Comparison of ENCODE assay signal across 8 cellular contexts in genomic region chr14:105021656-105022275, GRCh38. TPM values are rescaled to one million over a fixed set of nuclear protein-coding genes. Genes with fewer than 3 reads are reported as not detected.
DNase-seq lines count a peak whose midpoint lies in the region; TF ChIP-seq lines count a peak whose summit lies in the region.

No MANE protein-coding gene starts in this region.

- WGBS in lower leg skin, 2 donors, result 11 to 12% methylated on average over 20 of the region's 20 CpGs

- DNase-seq in EL (peak; percentile 57), SK-MEL-5 (ENCODE audit: low read depth, low spot score) (peak; percentile 43), chondrocyte (ENCODE audit: low spot score) (no peak), lower leg skin (ENCODE audit: low spot score in 2 of 2) (no peak), hippocampal formation (lab: John Stamatoyannopoulos, UW) (no peak), 8988T (no peak)
- DNase-seq in stimulated activated CD4-positive, alpha-beta T cell treated with anti-CD3 and anti-CD28 coated beads, TNF-alpha, amount 100 ng/mL, for 4 hours (ENCODE audit: low read depth in 3 of 3), result peak in 2 of 3 experiments; percentile 21 to 31

- H3K36me3 Mint-ChIP-seq in IgD-negative memory B cell (peaks cover 1% of the 10 kb centered on the region), chondrocyte (ENCODE audit: low read depth) (no peaks in the 10 kb centered on the region)

- H3K4me3 Mint-ChIP-seq in IgD-negative memory B cell (peak overlapping the region; percentile 88 to 99 (median 95)), chondrocyte (ENCODE audit: unreplicated experiment) (peak overlapping the region; percentile 92)

- intact Hi-C loops in lower leg skin (cut with DNase I; ENCODE audit: low total_unique reads), result no loop called here

- in situ Hi-C loops in SK-MEL-5 (cut with HindIII; ENCODE audit: low pct_unique_long_range_greater_than_20kb, low sequenced_read_pairs), result no loop called here

- no peak for TF ChIP-seq POLR2A in lower leg skin (IDR thresholded peaks at IDR 0.05)

- H3K27ac Mint-ChIP-seq in IgD-negative memory B cell (peak overlapping the region; percentile 94 to 98 (median 97)), chondrocyte (ENCODE audit: unreplicated experiment) (peak overlapping the region; percentile 95)

- peak overlapping the region; percentile 48 for H3K4me3 ChIP-seq in lower leg skin (ENCODE audit: low read depth, poor library complexity, severe bottlenecking)

- H3K4me1 Mint-ChIP-seq in IgD-negative memory B cell, result peaks cover 29 to 47% (median 35%) of the 10 kb centered on the region in 3 donors
- peaks cover 80% of the 10 kb centered on the region for H3K4me1 Mint-ChIP-seq in chondrocyte (ENCODE audit: low read depth)

- H3K9me3 Mint-ChIP-seq in IgD-negative memory B cell, result no peaks in the 10 kb centered on the region
- H3K9me3 Mint-ChIP-seq in chondrocyte (ENCODE audit: low read depth), result no peaks in the 10 kb centered on the region

- TF ChIP-seq CTCF in chondrocyte (IDR thresholded peaks at IDR 0.05) (peak; percentile 49), lower leg skin (IDR thresholded peaks at IDR 0.05) (no peak)

- peaks cover 3% of the 10 kb centered on the region for H3K27me3 Mint-ChIP-seq in IgD-negative memory B cell
- H3K27me3 Mint-ChIP-seq in chondrocyte (ENCODE audit: low read depth), result no peaks in the 10 kb centered on the region

RNA-seq across cellular contexts. Expression of gene CDCA4, which starts 0.9 kb away (rescaled TPM):
- polyA plus RNA-seq in IgD-negative memory B cell, result 11.4 TPM
- 88.0 and 90.8 TPM in 2 replicates for total RNA-seq in SK-MEL-5 (2014; rRNA removed; shearing (Covaris generic))
- polyA plus RNA-seq in SK-MEL-5 (2015; cell fraction: cytosol; rRNA removed), result 101 and 102 TPM in 2 replicates
- 58.1 and 74.6 TPM in 2 replicates for polyA plus RNA-seq in SK-MEL-5 (2015; cell fraction: nucleus; rRNA removed)
- total RNA-seq in chondrocyte (15.6 to 18.8 TPM (median 18.0 TPM) in 3 replicates), lower leg skin (10 to 100 TPM; 39.3 to 45.7 (median 41.5) TPM)

RNA-seq across cellular contexts. Expression of gene CLBA1, which starts 36.2 kb away (rescaled TPM):
- 1.3 TPM for polyA plus RNA-seq in IgD-negative memory B cell
- 11.8 and 13.6 TPM in 2 replicates for total RNA-seq in SK-MEL-5 (2014; rRNA removed; shearing (Covaris generic))
- 14.5 and 15.6 TPM in 2 replicates for polyA plus RNA-seq in SK-MEL-5 (2015; cell fraction: cytosol; rRNA removed)
- polyA plus RNA-seq in SK-MEL-5 (2015; cell fraction: nucleus; rRNA removed), result 62.7 and 72.5 TPM in 2 replicates
- total RNA-seq in chondrocyte, result 6.0 to 6.3 TPM (median 6.3 TPM) in 3 replicates
- 10 to 100 TPM in 1 of 4 donors, 1 to 10 TPM in 3; 2.2 to 11.7 (median 6.5) TPM for total RNA-seq in lower leg skin

RNA-seq across cellular contexts. Expression of gene GPR132, which starts 43.5 kb away (rescaled TPM):
- 37.2 TPM for polyA plus RNA-seq in IgD-negative memory B cell
- total RNA-seq in SK-MEL-5 (2014; rRNA removed; shearing (Covaris generic)), result not detected in 2 replicates
- polyA plus RNA-seq in SK-MEL-5 (2015; cell fraction: cytosol; rRNA removed), result not detected in 2 replicates
- not detected in 2 replicates for polyA plus RNA-seq in SK-MEL-5 (2015; cell fraction: nucleus; rRNA removed)
- total RNA-seq in chondrocyte (0.23 to 0.48 TPM (median 0.30 TPM) in 3 replicates), lower leg skin (1 to 10 TPM in 3 of 4 donors, under 1 TPM in 1; 0.84 to 1.3 (median 1.1) TPM)

RNA-seq across cellular contexts. Expression of gene AHNAK2, which starts 43.6 kb away (rescaled TPM):
- polyA plus RNA-seq in IgD-negative memory B cell, result 0.68 TPM
- 12.3 and 13.3 TPM in 2 replicates for total RNA-seq in SK-MEL-5 (2014; rRNA removed; shearing (Covaris generic))
- 5.8 and 8.0 TPM in 2 replicates for polyA plus RNA-seq in SK-MEL-5 (2015; cell fraction: cytosol; rRNA removed)
- polyA plus RNA-seq in SK-MEL-5 (2015; cell fraction: nucleus; rRNA removed), result 97.1 and 159 TPM in 2 replicates
- 271 to 361 TPM (median 274 TPM) in 3 replicates for total RNA-seq in chondrocyte
- 100 to 1,000 TPM; 671 to 950 (median 756) TPM for total RNA-seq in lower leg skin

Comparison
In these comparisons a context has a peak if more than half of its experiments do, and no peak if none do; other contexts are left out.
1. DNase-seq: peak in EL (single experiment), SK-MEL-5 (single experiment) and stimulated activated CD4-positive, alpha-beta T cell treated with anti-CD3 and anti-CD28 coated beads, TNF-alpha, amount 100 ng/mL, for 4 hours (2 of 3); none in chondrocyte (single experiment), lower leg skin (0 of 2), hippocampal formation (0 of 2) and 8988T (single experiment).